Comparison of ENCODE assay signal across 38 cellular contexts in genomic region chr17:81212365-81212764, GRCh38. TPM values are rescaled to one million over a fixed set of nuclear protein-coding genes. Genes with fewer than 3 reads are reported as not detected.
"Had no signal": no experiment of that assay in that cellular context is flagged by ENCODE, and none has a peak within 500 bp of the region (broad histone marks: within the 10 kb centered on the region; RNA-seq: fewer than 3 reads in every experiment).

No MANE protein-coding gene starts in this region.

- H3K9me3 Mint-ChIP-seq: activated CD4-positive, alpha-beta memory T cell treated with anti-CD3 and anti-CD28 coated beads for 36 hours; activated CD4-positive, alpha-beta T cell treated with anti-CD3 and anti-CD28 coated beads, Interleukin-2, amount 10 ng/mL, durations not matched to agents 24 days and 14 days; activated naive CD4-positive, alpha-beta T cell treated with anti-CD3 and anti-CD28 coated beads for 36 hours; activated naive CD4-positive, alpha-beta T cell treated with anti-CD3 and anti-CD28 coated beads, Interleukin-2, amount 50 U/mL, for 24 hours; activated naive CD8-positive, alpha-beta T cell treated with anti-CD3 and anti-CD28 coated beads for 36 hours; activated naive CD8-positive, alpha-beta T cell treated with anti-CD3 and anti-CD28 coated beads, Interleukin-2, amount 50 U/mL, for 24 hours; activated T-helper 1 cell treated with anti-CD3 and anti-CD28 coated beads, Interleukin-12 subunit alpha, Interleukin-12 subunit beta, Interleukin-2, Interleukin-4 antibody, amounts not matched to agents 30 ng/mL and 10 ng/mL and 1 ng/mL, durations not matched to agents 14 hours and 24 hours and 36 hours; activated T-helper 2 cell treated with anti-CD3 and anti-CD28 coated beads, Interferon-gamma antibody, Interleukin-2, Interleukin-4, amounts not matched to agents 10 μg/mL and 5 μg/mL and 100 μg/mL, durations not matched to agents 14 hours and 24 hours and 36 hours; T-helper 2 cell treated with Interferon-gamma antibody and Interleukin-4, amounts not matched to agents 5 μg/mL and 100 μg/mL, for 36 hours had no signal

- H3K27ac ChIP-seq: adrenal gland, body of pancreas, colonic mucosa, esophagus muscularis mucosa, foreskin keratinocyte, gastrocnemius medialis, heart left ventricle had no signal

- H3K4me3 Mint-ChIP-seq: activated CD4-positive, alpha-beta memory T cell treated with anti-CD3 and anti-CD28 coated beads for 36 hours; activated CD4-positive, alpha-beta T cell treated with anti-CD3 and anti-CD28 coated beads for 36 hours; activated CD4-positive, alpha-beta T cell treated with anti-CD3 and anti-CD28 coated beads, Interleukin-2, amount 10 ng/mL, durations not matched to agents 24 days and 14 days; activated CD8-positive, alpha-beta memory T cell treated with anti-CD3 and anti-CD28 coated beads, Interleukin-2, amount 10 ng/mL, durations not matched to agents 7 days and 5 days; activated CD8-positive, alpha-beta T cell treated with anti-CD3 and anti-CD28 coated beads, Interleukin-2, amount 10 ng/mL, durations not matched to agents 7 days and 5 days; activated naive CD4-positive, alpha-beta T cell treated with anti-CD3 and anti-CD28 coated beads for 36 hours; activated naive CD4-positive, alpha-beta T cell treated with anti-CD3 and anti-CD28 coated beads, Interleukin-2, amount 50 U/mL, for 24 hours; activated naive CD8-positive, alpha-beta T cell treated with anti-CD3 and anti-CD28 coated beads for 36 hours; activated naive CD8-positive, alpha-beta T cell treated with anti-CD3 and anti-CD28 coated beads, Interleukin-2, amount 50 U/mL, for 24 hours; activated T-helper 1 cell treated with anti-CD3 and anti-CD28 coated beads, Interleukin-12 subunit alpha, Interleukin-12 subunit beta, Interleukin-2, Interleukin-4 antibody, amounts not matched to agents 30 ng/mL and 10 ng/mL and 1 ng/mL, durations not matched to agents 14 hours and 24 hours and 36 hours; T-helper 17 cell; T-helper 2 cell treated with Interferon-gamma antibody and Interleukin-4, amounts not matched to agents 5 μg/mL and 100 μg/mL, for 36 hours had no signal

- H3K36me3 Mint-ChIP-seq: activated CD4-positive, alpha-beta memory T cell treated with anti-CD3 and anti-CD28 coated beads for 36 hours; activated CD8-positive, alpha-beta memory T cell treated with anti-CD3 and anti-CD28 coated beads, Interleukin-2, amount 10 ng/mL, durations not matched to agents 7 days and 5 days; activated naive CD4-positive, alpha-beta T cell treated with anti-CD3 and anti-CD28 coated beads, Interleukin-2, amount 50 U/mL, for 24 hours; activated naive CD8-positive, alpha-beta T cell treated with anti-CD3 and anti-CD28 coated beads for 36 hours had no signal

- H3K27ac Mint-ChIP-seq: activated CD4-positive, alpha-beta memory T cell treated with anti-CD3 and anti-CD28 coated beads for 36 hours; activated CD4-positive, alpha-beta T cell treated with anti-CD3 and anti-CD28 coated beads for 36 hours; activated CD4-positive, alpha-beta T cell treated with anti-CD3 and anti-CD28 coated beads, Interleukin-2, amount 10 ng/mL, durations not matched to agents 24 days and 14 days; activated CD8-positive, alpha-beta memory T cell treated with anti-CD3 and anti-CD28 coated beads, Interleukin-2, amount 10 ng/mL, durations not matched to agents 7 days and 5 days; activated CD8-positive, alpha-beta T cell treated with anti-CD3 and anti-CD28 coated beads, Interleukin-2, amount 10 ng/mL, durations not matched to agents 7 days and 5 days; activated naive CD4-positive, alpha-beta T cell treated with anti-CD3 and anti-CD28 coated beads for 36 hours; activated naive CD4-positive, alpha-beta T cell treated with anti-CD3 and anti-CD28 coated beads, Interleukin-2, amount 50 U/mL, for 24 hours; activated naive CD8-positive, alpha-beta T cell treated with anti-CD3 and anti-CD28 coated beads for 36 hours; activated naive CD8-positive, alpha-beta T cell treated with anti-CD3 and anti-CD28 coated beads, Interleukin-2, amount 50 U/mL, for 24 hours; activated T-helper 1 cell treated with anti-CD3 and anti-CD28 coated beads, Interleukin-12 subunit alpha, Interleukin-12 subunit beta, Interleukin-2, Interleukin-4 antibody, amounts not matched to agents 30 ng/mL and 10 ng/mL and 1 ng/mL, durations not matched to agents 14 hours and 24 hours and 36 hours; activated T-helper 2 cell treated with anti-CD3 and anti-CD28 coated beads, Interferon-gamma antibody, Interleukin-2, Interleukin-4, amounts not matched to agents 10 μg/mL and 5 μg/mL and 100 μg/mL, durations not matched to agents 14 hours and 24 hours and 36 hours; T-helper 17 cell; T-helper 2 cell treated with Interferon-gamma antibody and Interleukin-4, amounts not matched to agents 5 μg/mL and 100 μg/mL, for 36 hours had no signal

- H3K27me3 Mint-ChIP-seq: activated CD4-positive, alpha-beta memory T cell treated with anti-CD3 and anti-CD28 coated beads for 36 hours; activated CD4-positive, alpha-beta T cell treated with anti-CD3 and anti-CD28 coated beads for 36 hours; activated CD4-positive, alpha-beta T cell treated with anti-CD3 and anti-CD28 coated beads, Interleukin-2, amount 10 ng/mL, durations not matched to agents 24 days and 14 days; activated CD8-positive, alpha-beta memory T cell treated with anti-CD3 and anti-CD28 coated beads, Interleukin-2, amount 10 ng/mL, durations not matched to agents 7 days and 5 days; activated naive CD4-positive, alpha-beta T cell treated with anti-CD3 and anti-CD28 coated beads, Interleukin-2, amount 50 U/mL, for 24 hours; activated naive CD8-positive, alpha-beta T cell treated with anti-CD3 and anti-CD28 coated beads for 36 hours; activated naive CD8-positive, alpha-beta T cell treated with anti-CD3 and anti-CD28 coated beads, Interleukin-2, amount 50 U/mL, for 24 hours; T-helper 17 cell had no signal

- H3K4me3 ChIP-seq: adrenal gland, body of pancreas, colonic mucosa, esophagus muscularis mucosa, gastrocnemius medialis, heart left ventricle had no signal

- H3K9me3 ChIP-seq: adrenal gland, body of pancreas, colonic mucosa, esophagus muscularis mucosa, gastrocnemius medialis, heart left ventricle had no signal

- H3K4me1 Mint-ChIP-seq: activated CD4-positive, alpha-beta T cell treated with anti-CD3 and anti-CD28 coated beads for 36 hours; activated CD8-positive, alpha-beta memory T cell treated with anti-CD3 and anti-CD28 coated beads, Interleukin-2, amount 10 ng/mL, durations not matched to agents 7 days and 5 days; activated naive CD4-positive, alpha-beta T cell treated with anti-CD3 and anti-CD28 coated beads, Interleukin-2, amount 50 U/mL, for 24 hours; activated naive CD8-positive, alpha-beta T cell treated with anti-CD3 and anti-CD28 coated beads for 36 hours; activated naive CD8-positive, alpha-beta T cell treated with anti-CD3 and anti-CD28 coated beads, Interleukin-2, amount 50 U/mL, for 24 hours had no signal

- H3K27me3 ChIP-seq: adrenal gland, body of pancreas, colonic mucosa, esophagus muscularis mucosa, foreskin keratinocyte, gastrocnemius medialis, heart left ventricle had no signal

- DNase-seq: activated CD4-positive, alpha-beta memory T cell treated with anti-CD3 and anti-CD28 coated beads for 36 hours; activated CD4-positive, alpha-beta T cell treated with anti-CD3 and anti-CD28 coated beads for 36 hours; activated CD4-positive, alpha-beta T cell treated with anti-CD3 and anti-CD28 coated beads, Interleukin-2, amount 10 ng/mL, durations not matched to agents 24 days and 14 days; activated CD4-positive, CD25-positive, alpha-beta regulatory T cell; activated CD4-positive, CD25-positive, alpha-beta regulatory T cell treated with anti-CD3 and anti-CD28 coated beads, Interleukin-2, amount 50 U/mL, for 72 hours; activated CD8-positive, alpha-beta memory T cell treated with anti-CD3 and anti-CD28 coated beads, Interleukin-2, amount 10 ng/mL, durations not matched to agents 7 days and 5 days; activated CD8-positive, alpha-beta memory T cell treated with anti-CD3 and anti-CD28 coated beads, Interleukin-2, amount 50 U/mL, for 4 hours; activated CD8-positive, alpha-beta T cell treated with anti-CD3 and anti-CD28 coated beads, Interleukin-2, amount 10 ng/mL, durations not matched to agents 7 days and 5 days; activated effector memory CD4-positive, alpha-beta T cell treated with anti-CD3 and anti-CD28 coated beads, Interleukin-2, amount 50 U/mL, for 16 hours; activated naive CD4-positive, alpha-beta T cell treated with anti-CD3 and anti-CD28 coated beads for 36 hours; activated naive CD8-positive, alpha-beta T cell treated with anti-CD3 and anti-CD28 coated beads for 36 hours; activated naive CD8-positive, alpha-beta T cell treated with anti-CD3 and anti-CD28 coated beads, Interleukin-2, amount 50 U/mL, for 24 hours; activated T-cell treated with anti-CD3 and anti-CD28 coated beads, Interleukin-2, amount 50 U/mL, for 1 hour; activated T-cell treated with anti-CD3 and anti-CD28 coated beads, Interleukin-2, amount 50 U/mL, for 48 hours; adrenal gland; amygdala; aorta; body of pancreas; central memory CD4-positive, alpha-beta T cell; cerebellar nuclear complex; colonic mucosa; effector CD8-positive, alpha-beta T cell; foreskin keratinocyte; gastrocnemius medialis; glutamatergic neuron; heart left ventricle; T-helper 17 cell; T1000 had no signal

- H3K4me1 ChIP-seq: adrenal gland, body of pancreas, colonic mucosa, foreskin keratinocyte, gastrocnemius medialis had no signal

- ATAC-seq: activated CD4-positive, alpha-beta T cell treated with anti-CD3 and anti-CD28 coated beads for 36 hours; activated CD8-positive, alpha-beta memory T cell treated with anti-CD3 and anti-CD28 coated beads, Interleukin-2, amount 10 ng/mL, durations not matched to agents 7 days and 5 days; activated CD8-positive, alpha-beta T cell treated with anti-CD3 and anti-CD28 coated beads, Interleukin-2, amount 10 ng/mL, durations not matched to agents 7 days and 5 days; activated naive CD8-positive, alpha-beta T cell treated with anti-CD3 and anti-CD28 coated beads, Interleukin-2, amount 50 U/mL, for 24 hours; body of pancreas; foreskin keratinocyte; gastrocnemius medialis; heart left ventricle; T-helper 17 cell had no signal

- H3K36me3 ChIP-seq: adrenal gland, colonic mucosa, gastrocnemius medialis had no signal

- FAIRE-seq: endometrium, endothelial cell of umbilical vein had no signal

RNA-seq across cellular contexts. Expression of gene PVALEF, which starts 47.1 kb away (rescaled TPM):
- total RNA-seq: activated CD4-positive, alpha-beta memory T cell treated with anti-CD3 and anti-CD28 coated beads for 36 hours; activated CD4-positive, alpha-beta T cell treated with anti-CD3 and anti-CD28 coated beads for 36 hours; activated CD4-positive, alpha-beta T cell treated with anti-CD3 and anti-CD28 coated beads, Interleukin-2, amount 10 ng/mL, durations not matched to agents 24 days and 14 days; activated CD8-positive, alpha-beta memory T cell treated with anti-CD3 and anti-CD28 coated beads for 36 hours; activated CD8-positive, alpha-beta memory T cell treated with anti-CD3 and anti-CD28 coated beads, Interleukin-2, amount 10 ng/mL, durations not matched to agents 7 days and 5 days; activated CD8-positive, alpha-beta T cell treated with anti-CD3 and anti-CD28 coated beads, Interleukin-2, amount 10 ng/mL, durations not matched to agents 7 days and 5 days; activated naive CD4-positive, alpha-beta T cell treated with anti-CD3 and anti-CD28 coated beads for 36 hours; activated naive CD8-positive, alpha-beta T cell treated with anti-CD3 and anti-CD28 coated beads for 36 hours; activated T-helper 1 cell treated with anti-CD3 and anti-CD28 coated beads, Interleukin-12 subunit alpha, Interleukin-12 subunit beta, Interleukin-2, Interleukin-4 antibody, amounts not matched to agents 30 ng/mL and 10 ng/mL and 1 ng/mL, durations not matched to agents 14 hours and 24 hours and 36 hours; activated T-helper 2 cell treated with anti-CD3 and anti-CD28 coated beads, Interferon-gamma antibody, Interleukin-2, Interleukin-4, amounts not matched to agents 10 μg/mL and 5 μg/mL and 100 μg/mL, durations not matched to agents 14 hours and 24 hours and 36 hours; adrenal gland; aorta; body of pancreas; colonic mucosa; dermis microvascular lymphatic vessel endothelial cell; endothelial cell of umbilical vein; epithelial cell of proximal tubule; esophagus muscularis mucosa; foreskin keratinocyte; gastrocnemius medialis; heart left ventricle; T-helper 17 cell had no signal
- polyA plus RNA-seq: adrenal gland, aorta, endothelial cell of umbilical vein, foreskin keratinocyte, heart left ventricle had no signal
